Comparison of ENCODE assay signal across 8 cellular contexts in the genomic region with DNA sequence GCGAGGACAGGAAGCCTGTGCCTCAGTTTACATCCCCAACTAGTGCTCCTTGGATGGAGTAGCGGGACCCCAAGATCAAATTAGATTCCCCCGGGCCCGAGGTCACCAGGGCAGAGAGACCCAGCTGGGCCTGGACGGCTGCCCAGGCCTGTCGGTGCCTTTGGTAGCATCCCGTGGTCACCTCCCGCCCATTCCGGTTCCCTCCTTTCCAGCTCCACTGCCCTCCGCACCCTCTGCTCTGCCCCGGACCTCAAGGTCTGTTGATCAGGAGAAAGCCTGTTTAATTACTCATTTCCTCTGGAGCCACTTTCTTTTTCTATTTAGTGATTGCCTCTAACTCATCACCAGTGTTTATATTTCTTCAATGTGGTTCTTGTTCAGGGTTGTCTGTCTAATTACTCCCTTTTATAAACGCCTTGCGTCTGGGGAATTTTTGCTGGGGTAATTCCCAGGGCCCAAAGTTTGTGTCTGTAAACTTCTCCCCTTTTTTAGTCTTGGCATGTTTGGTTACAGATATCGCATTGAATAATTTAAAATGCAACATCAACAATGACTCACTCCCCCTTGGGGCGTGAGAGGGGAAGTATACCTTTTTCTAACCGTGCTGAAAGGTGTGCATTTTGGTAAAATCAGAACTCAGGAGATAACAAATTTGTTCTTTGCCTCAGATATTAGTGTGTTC. TPM values are rescaled to one million over a fixed set of nuclear protein-coding genes. Genes with fewer than 3 reads are reported as not detected.
A peak's percentile ranks its signal among the peaks of the same experiment; 100 is the strongest.
DNase-seq lines count a peak whose midpoint lies in the region; ATAC-seq lines count a peak whose summit lies in the region.

No MANE protein-coding gene starts in this region.

- peak overlapping the region; percentile 83 for H2BK5ac ChIP-seq in mesenchymal stem cell (ENCODE audit: low read depth, low read length, poor library complexity, severe bottlenecking)

- H3K4me3 ChIP-seq in HUES64 (ENCODE audit: low read length) (peak overlapping the region; percentile 80), mesenchymal stem cell (ENCODE audit: insufficient read depth in 1 of 2, low read depth in 1 of 2, low read length in 2 of 2) (peak overlapping the region; percentile 87 to 97), stomach smooth muscle (ENCODE audit: low read length in 2 of 2) (peak overlapping the region; percentile 88 to 95)

- peak overlapping the region; percentile 21 for H2AK5ac ChIP-seq in mesenchymal stem cell (ENCODE audit: low read length, severe bottlenecking)

- H3K4ac ChIP-seq in mesenchymal stem cell (ENCODE audit: low read depth in 1 of 2, low read length in 2 of 2), result peak overlapping the region; percentile 76 to 84

- peaks cover 39% of the 10 kb centered on the region for H3K27me3 ChIP-seq in HUES64 (ENCODE audit: insufficient read depth, low read length)
- H3K27me3 ChIP-seq in mesenchymal stem cell (ENCODE audit: control insufficient read depth in 1 of 2, insufficient read depth in 1 of 2, low read length in 2 of 2), result no peaks in the 10 kb centered on the region
- no peaks in the 10 kb centered on the region for H3K27me3 ChIP-seq in stomach smooth muscle (ENCODE audit: control insufficient read depth in 1 of 2, insufficient read depth in 2 of 2, low read length in 2 of 2)

- peak overlapping the region; percentile 97 for H4K8ac ChIP-seq in mesenchymal stem cell (ENCODE audit: low read length)

- no peak overlapping the region for H2AFZ ChIP-seq in mesenchymal stem cell (ENCODE audit: low read depth, low read length)

- peak overlapping the region; percentile 98 to 99 for H3K18ac ChIP-seq in mesenchymal stem cell (ENCODE audit: low read depth in 1 of 2, low read length in 2 of 2)

- H3K23ac ChIP-seq in mesenchymal stem cell (ENCODE audit: low read length in 2 of 2), result no peak overlapping the region

- H2BK15ac ChIP-seq in mesenchymal stem cell (ENCODE audit: low read depth, poor library complexity, severe bottlenecking), result peak overlapping the region; percentile 29

- 45% methylated on average over 14 of the region's 16 CpGs for WGBS in HUES64
- 4% methylated on average over 10 of the region's 16 CpGs for WGBS in mesenchymal stem cell

- H3K36me3 ChIP-seq in HUES64 (ENCODE audit: insufficient read depth, low read length) (no peaks in the 10 kb centered on the region), mesenchymal stem cell (ENCODE audit: control insufficient read depth in 1 of 2, insufficient read depth in 2 of 2, low read depth in 1 of 2, low read length in 2 of 2) (peaks cover 0 to 10% of the 10 kb centered on the region in 2 experiments), stomach smooth muscle (ENCODE audit: control insufficient read depth in 2 of 2, insufficient read depth in 2 of 2, low read length in 2 of 2) (no peaks in the 10 kb centered on the region)

- H2BK12ac ChIP-seq in mesenchymal stem cell (ENCODE audit: low read length in 2 of 2), result peak overlapping the region; percentile 23 to 76

- H3K9me3 ChIP-seq in HUES64 (ENCODE audit: insufficient read depth, low read depth, low read length) (0 out of 2 replicates have a peak, but pooled peaks cover 2% of the 10 kb centered on the region), mesenchymal stem cell (ENCODE audit: control insufficient read depth, low read length) (no peaks in the 10 kb centered on the region), stomach smooth muscle (ENCODE audit: control insufficient read depth in 2 of 2, low read length in 2 of 2) (no peaks in the 10 kb centered on the region)

- H4K91ac ChIP-seq in mesenchymal stem cell (ENCODE audit: low read length), result peak overlapping the region; percentile 99

- H3K4me2 ChIP-seq in mesenchymal stem cell (ENCODE audit: low read length, poor library complexity, severe bottlenecking), result peak overlapping the region; percentile 89

- H3K4me1 ChIP-seq in HUES64 (ENCODE audit: insufficient read depth, low read length), result peaks cover 12% of the 10 kb centered on the region
- H3K4me1 ChIP-seq in mesenchymal stem cell (ENCODE audit: control insufficient read depth, insufficient read depth, low read depth, low read length), result peaks cover 13% of the 10 kb centered on the region
- H3K4me1 ChIP-seq in stomach smooth muscle (ENCODE audit: control insufficient read depth, insufficient read depth, low read length), result peaks cover 32% of the 10 kb centered on the region

- no peak overlapping the region for H3K9ac ChIP-seq in HUES64 (ENCODE audit: low read depth, low read length)
- peak overlapping the region; percentile 96 for H3K9ac ChIP-seq in mesenchymal stem cell (ENCODE audit: low read length)
- H3K9ac ChIP-seq in stomach smooth muscle (ENCODE audit: low read length in 2 of 2), result peak overlapping the region; percentile 92 to 99

- ATAC-seq in HG03139 (IDR thresholded peaks at IDR 0.05; ENCODE audit: unreplicated experiment), result no peak

- H3K27ac ChIP-seq in HUES64 (ENCODE audit: low read depth, low read length), result no peak overlapping the region
- peak overlapping the region; percentile 91 for H3K27ac ChIP-seq in mesenchymal stem cell (ENCODE audit: low read length, poor library complexity, severe bottlenecking)
- peak overlapping the region; percentile 91 for H3K27ac ChIP-seq in stomach smooth muscle (ENCODE audit: low read length)

- DNase-seq in NCI-H82 (lab: John Stamatoyannopoulos, UW), result peak; percentile 29
- no peak for DNase-seq in NCI-H82 treated with DMSO at 0.1 percent for 48 hours (lab: John Stamatoyannopoulos, UW; ENCODE audit: unreplicated experiment)
- DNase-seq in activated CD4-positive, alpha-beta T cell treated with anti-CD3 and anti-CD28 coated beads for 48 hours, result peak; percentile 45
- DNase-seq in effector CD8-positive, alpha-beta T cell (lab: John Stamatoyannopoulos, UW), result peak; percentile 16
- DNase-seq in mesenchymal stem cell, result peak; percentile 94

- no peaks in the 10 kb centered on the region for H3K79me1 ChIP-seq in mesenchymal stem cell (replicated peaks; ENCODE audit: low read length, poor library complexity, severe bottlenecking)

- H3K14ac ChIP-seq in mesenchymal stem cell (ENCODE audit: low read length in 2 of 2), result peak overlapping the region in 1 of 2 experiments; percentile 39

- peak overlapping the region; percentile 91 for H2BK120ac ChIP-seq in mesenchymal stem cell (ENCODE audit: low read depth, low read length)

RNA-seq across cellular contexts. Expression of gene FOXK1, which starts 1.9 kb away (rescaled TPM):
- polyA plus RNA-seq in HUES64 (2013, experiment 1 of 2), result 4.2 TPM
- 5.6 TPM for polyA plus RNA-seq in HUES64 (2013, experiment 2 of 2)
- 12.9 TPM for polyA plus RNA-seq in mesenchymal stem cell (2013, experiment 1 of 2)
- 12.3 TPM for polyA plus RNA-seq in mesenchymal stem cell (2013, experiment 2 of 2)
